Comparison of ENCODE assay signal across 2 cellular contexts in the genomic region with DNA sequence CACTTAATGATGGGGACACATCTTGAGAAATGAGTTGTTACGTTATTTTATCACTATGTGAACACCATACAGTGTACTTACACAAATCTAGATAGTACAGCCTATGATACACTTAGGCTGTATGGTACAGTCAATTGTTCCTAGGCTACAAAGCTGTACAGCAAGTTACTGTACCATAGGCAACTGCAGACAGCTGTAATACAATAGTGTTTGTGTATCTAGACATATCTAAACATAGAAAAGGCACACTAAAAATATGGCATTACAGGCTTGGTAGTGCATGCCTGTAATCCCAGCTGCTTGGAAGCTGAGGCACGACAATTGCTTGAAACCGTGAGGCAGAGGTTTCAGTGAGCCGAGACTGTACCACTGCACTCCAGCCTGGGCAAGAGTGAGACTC.
TF ChIP-seq lines count a peak whose summit lies in the region.

No MANE protein-coding gene starts in this region.

TF ChIP-seq in K562, 482 proteins besides CTCF, POLR2A, EP300 and RAD21:
- TF ChIP-seq, protein P1, sequence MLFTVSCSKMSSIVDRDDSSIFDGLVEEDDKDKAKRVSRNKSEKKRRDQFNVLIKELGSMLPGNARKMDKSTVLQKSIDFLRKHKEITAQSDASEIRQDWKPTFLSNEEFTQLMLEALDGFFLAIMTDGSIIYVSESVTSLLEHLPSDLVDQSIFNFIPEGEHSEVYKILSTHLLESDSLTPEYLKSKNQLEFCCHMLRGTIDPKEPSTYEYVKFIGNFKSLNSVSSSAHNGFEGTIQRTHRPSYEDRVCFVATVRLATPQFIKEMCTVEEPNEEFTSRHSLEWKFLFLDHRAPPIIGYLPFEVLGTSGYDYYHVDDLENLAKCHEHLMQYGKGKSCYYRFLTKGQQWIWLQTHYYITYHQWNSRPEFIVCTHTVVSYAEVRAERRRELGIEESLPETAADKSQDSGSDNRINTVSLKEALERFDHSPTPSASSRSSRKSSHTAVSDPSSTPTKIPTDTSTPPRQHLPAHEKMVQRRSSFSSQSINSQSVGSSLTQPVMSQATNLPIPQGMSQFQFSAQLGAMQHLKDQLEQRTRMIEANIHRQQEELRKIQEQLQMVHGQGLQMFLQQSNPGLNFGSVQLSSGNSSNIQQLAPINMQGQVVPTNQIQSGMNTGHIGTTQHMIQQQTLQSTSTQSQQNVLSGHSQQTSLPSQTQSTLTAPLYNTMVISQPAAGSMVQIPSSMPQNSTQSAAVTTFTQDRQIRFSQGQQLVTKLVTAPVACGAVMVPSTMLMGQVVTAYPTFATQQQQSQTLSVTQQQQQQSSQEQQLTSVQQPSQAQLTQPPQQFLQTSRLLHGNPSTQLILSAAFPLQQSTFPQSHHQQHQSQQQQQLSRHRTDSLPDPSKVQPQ (CRISPR knock-in tag; IDR thresholded peaks at IDR 0.05; ENCODE audit: borderline replicate concordance): no peak
- 0 out of 2 replicates have a peak, but pooled peaks have one; percentile 6 for TF ChIP-seq CBFA2T3 (IDR thresholded peaks at IDR 0.05)
TF ChIP-seq in K562: peak in this region for 1.

TF ChIP-seq in HepG2, 621 proteins besides CTCF, POLR2A, EP300 and RAD21:
- TF ChIP-seq NFATC3 (CRISPR knock-in tag; IDR thresholded peaks at IDR 0.05) (no peak), NBN (conservative IDR thresholded peaks at IDR 0.05) (no peak), ZNF761 (CRISPR knock-in tag; conservative IDR thresholded peaks at IDR 0.05) (no peak), MIER3 (CRISPR knock-in tag; IDR thresholded peaks at IDR 0.05; ENCODE audit: borderline replicate concordance) (no peak), SOX6 (IDR thresholded peaks at IDR 0.05) (no peak), SOX6 (CRISPR knock-in tag; IDR thresholded peaks at IDR 0.05) (no peak), ZNF569 (CRISPR knock-in tag; IDR thresholded peaks at IDR 0.05; ENCODE audit: borderline replicate concordance) (no peak), ZNF501 (CRISPR knock-in tag; IDR thresholded peaks at IDR 0.05) (no peak), NR2F6 (IDR thresholded peaks at IDR 0.05) (no peak), NR2F6 (CRISPR knock-in tag; IDR thresholded peaks at IDR 0.05) (no peak), ZFP36 (IDR thresholded peaks at IDR 0.05; ENCODE audit: borderline replicate concordance, low read depth, low read length, partially characterized antibody) (no peak), THYN1 (CRISPR knock-in tag; IDR thresholded peaks at IDR 0.05; ENCODE audit: borderline replicate concordance, low read depth) (no peak), HOXA3 (CRISPR knock-in tag; IDR thresholded peaks at IDR 0.05) (no peak), BORCS8-MEF2B (CRISPR knock-in tag; IDR thresholded peaks at IDR 0.05) (no peak), ZC3H4 (CRISPR knock-in tag; IDR thresholded peaks at IDR 0.05; ENCODE audit: borderline replicate concordance) (no peak)
- TF ChIP-seq, protein P2, sequence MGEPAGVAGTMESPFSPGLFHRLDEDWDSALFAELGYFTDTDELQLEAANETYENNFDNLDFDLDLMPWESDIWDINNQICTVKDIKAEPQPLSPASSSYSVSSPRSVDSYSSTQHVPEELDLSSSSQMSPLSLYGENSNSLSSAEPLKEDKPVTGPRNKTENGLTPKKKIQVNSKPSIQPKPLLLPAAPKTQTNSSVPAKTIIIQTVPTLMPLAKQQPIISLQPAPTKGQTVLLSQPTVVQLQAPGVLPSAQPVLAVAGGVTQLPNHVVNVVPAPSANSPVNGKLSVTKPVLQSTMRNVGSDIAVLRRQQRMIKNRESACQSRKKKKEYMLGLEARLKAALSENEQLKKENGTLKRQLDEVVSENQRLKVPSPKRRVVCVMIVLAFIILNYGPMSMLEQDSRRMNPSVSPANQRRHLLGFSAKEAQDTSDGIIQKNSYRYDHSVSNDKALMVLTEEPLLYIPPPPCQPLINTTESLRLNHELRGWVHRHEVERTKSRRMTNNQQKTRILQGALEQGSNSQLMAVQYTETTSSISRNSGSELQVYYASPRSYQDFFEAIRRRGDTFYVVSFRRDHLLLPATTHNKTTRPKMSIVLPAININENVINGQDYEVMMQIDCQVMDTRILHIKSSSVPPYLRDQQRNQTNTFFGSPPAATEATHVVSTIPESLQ (CRISPR knock-in tag; conservative IDR thresholded peaks at IDR 0.05): no peak
- TF ChIP-seq, protein P3, sequence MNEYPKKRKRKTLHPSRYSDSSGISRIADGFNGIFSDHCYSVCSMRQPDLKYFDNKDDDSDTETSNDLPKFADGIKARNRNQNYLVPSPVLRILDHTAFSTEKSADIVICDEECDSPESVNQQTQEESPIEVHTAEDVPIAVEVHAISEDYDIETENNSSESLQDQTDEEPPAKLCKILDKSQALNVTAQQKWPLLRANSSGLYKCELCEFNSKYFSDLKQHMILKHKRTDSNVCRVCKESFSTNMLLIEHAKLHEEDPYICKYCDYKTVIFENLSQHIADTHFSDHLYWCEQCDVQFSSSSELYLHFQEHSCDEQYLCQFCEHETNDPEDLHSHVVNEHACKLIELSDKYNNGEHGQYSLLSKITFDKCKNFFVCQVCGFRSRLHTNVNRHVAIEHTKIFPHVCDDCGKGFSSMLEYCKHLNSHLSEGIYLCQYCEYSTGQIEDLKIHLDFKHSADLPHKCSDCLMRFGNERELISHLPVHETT (CRISPR knock-in tag; conservative IDR thresholded peaks at IDR 0.05): no peak
